1 cellular context compared by ENCODE assay signal in genomic region chr16:424033-424622, GRCh38.
TF ChIP-seq lines count a peak whose summit lies in the region.

No MANE protein-coding gene starts in this region.

TF ChIP-seq in HEK293, 187 proteins besides CTCF, POLR2A, EP300 and RAD21 (continued from another document and continues in another):
- TF ChIP-seq ZNF280C (tag by site-specific recombination; IDR thresholded peaks at IDR 0.05) (no peak), IKZF3 (tag by site-specific recombination; IDR thresholded peaks at IDR 0.05) (0 out of 2 replicates have a peak, but pooled peaks have one; percentile 19), ATF2 (tag by site-specific recombination; IDR thresholded peaks at IDR 0.05; ENCODE audit: low read depth) (no peak), ZFP41 (tag by site-specific recombination; IDR thresholded peaks at IDR 0.05; ENCODE audit: borderline replicate concordance) (no peak), KLF9 (tag by site-specific recombination; IDR thresholded peaks at IDR 0.05; ENCODE audit: low read depth) (no peak), ZNF433 (tag by site-specific recombination; IDR thresholded peaks at IDR 0.05; ENCODE audit: low read depth) (no peak), ZNF473 (tag by site-specific recombination; IDR thresholded peaks at IDR 0.05) (no peak), ZNF48 (tag by site-specific recombination; IDR thresholded peaks at IDR 0.05) (no peak), ZBTB49 (tag by site-specific recombination; IDR thresholded peaks at IDR 0.05; ENCODE audit: low read depth) (no peak), ZNF214 (tag by site-specific recombination; IDR thresholded peaks at IDR 0.05; ENCODE audit: borderline replicate concordance) (no peak), ZFP3 (tag by site-specific recombination; IDR thresholded peaks at IDR 0.05; ENCODE audit: low read depth) (no peak), REPIN1 (tag by site-specific recombination; IDR thresholded peaks at IDR 0.05; ENCODE audit: low read depth) (no peak), ZSCAN5A (tag by site-specific recombination; IDR thresholded peaks at IDR 0.05) (no peak), ZBTB7A (tag by site-specific recombination; IDR thresholded peaks at IDR 0.05; ENCODE audit: low read depth) (no peak), ZNF18 (tag by site-specific recombination; IDR thresholded peaks at IDR 0.05) (no peak), BCL11B (tag by site-specific recombination; IDR thresholded peaks at IDR 0.05; ENCODE audit: low read depth) (no peak), ZBTB44 (tag by site-specific recombination; IDR thresholded peaks at IDR 0.05) (no peak), ZNF26 (tag by site-specific recombination; IDR thresholded peaks at IDR 0.05) (no peak), KLF17 (tag by site-specific recombination; IDR thresholded peaks at IDR 0.05) (peak; percentile 31; the same call in 1 of the 2 replicates), ZBTB17 (tag by site-specific recombination; IDR thresholded peaks at IDR 0.05) (no peak), ZNF600 (tag by site-specific recombination; IDR thresholded peaks at IDR 0.05) (peak; percentile 93), ZNF843 (tag by site-specific recombination; IDR thresholded peaks at IDR 0.05) (no peak), ZNF175 (tag by site-specific recombination; IDR thresholded peaks at IDR 0.05) (no peak), ZFP69B (tag by site-specific recombination; IDR thresholded peaks at IDR 0.05) (0 out of 2 replicates have a peak, but pooled peaks have one; percentile 9), ZNF645 (tag by site-specific recombination; IDR thresholded peaks at IDR 0.05) (no peak), ZNF626 (tag by site-specific recombination; IDR thresholded peaks at IDR 0.05) (no peak), ZNF610 (tag by site-specific recombination; IDR thresholded peaks at IDR 0.05; ENCODE audit: borderline replicate concordance) (no peak), ZNF366 (tag by site-specific recombination; conservative IDR thresholded peaks at IDR 0.05) (0 out of 2 replicates have a peak, but pooled peaks have one; percentile 39), HIC1 (tag by site-specific recombination; IDR thresholded peaks at IDR 0.05) (peak; percentile 62), ZNF624 (tag by site-specific recombination; IDR thresholded peaks at IDR 0.05) (no peak), BCL11A (tag by site-specific recombination; IDR thresholded peaks at IDR 0.05; ENCODE audit: low read depth) (no peak), PRDM10 (tag by site-specific recombination; IDR thresholded peaks at IDR 0.05) (0 out of 2 replicates have a peak, but pooled peaks have one; percentile 19), ZNF571 (tag by site-specific recombination; IDR thresholded peaks at IDR 0.05) (no peak)
